Comparison of ENCODE assay signal across 9 cellular contexts in genomic region chr2:224038830-224039079, GRCh38. TPM values are rescaled to one million over a fixed set of nuclear protein-coding genes. Genes with fewer than 3 reads are reported as not detected.
DNase-seq lines count a peak whose midpoint lies in the region; ATAC-seq, FAIRE-seq and TF ChIP-seq lines count a peak whose summit lies in the region.
"Had no signal": no experiment of that assay in that cellular context is flagged by ENCODE, and none has a peak within 500 bp of the region (broad histone marks: within the 10 kb centered on the region; RNA-seq: fewer than 3 reads in every experiment).

No MANE protein-coding gene starts in this region.

- H2BK12ac ChIP-seq in H1 (ENCODE audit: low read depth, low read length): no peak overlapping the region

- TF ChIP-seq POLR2A in H1 (IDR thresholded peaks at IDR 0.05; ENCODE audit: control extremely low read depth in 1 of 2, low read depth in 2 of 2, low read length in 2 of 2): no peak

- no peak overlapping the region for H2BK5ac ChIP-seq in H1 (ENCODE audit: low read depth, low read length)

- no peak overlapping the region for H3K27ac Mint-ChIP-seq in glutamatergic neuron (ENCODE audit: unreplicated experiment)

- H2BK120ac ChIP-seq in H1 (replicated peaks; ENCODE audit: low read depth, low read length): no peak overlapping the region

- H3K36me3 ChIP-seq in H1 (ENCODE audit: control insufficient read depth in 2 of 4, insufficient read depth in 4 of 4, low read length in 3 of 4) (no peaks in the 10 kb centered on the region), parathyroid adenoma (ENCODE audit: control insufficient read depth, insufficient read depth, low read length) (no peaks in the 10 kb centered on the region)

- H4K5ac ChIP-seq in H1 (ENCODE audit: insufficient read length, low read depth, low read length): no peak overlapping the region

- H3K4ac ChIP-seq in H1 (replicated peaks; ENCODE audit: insufficient read length, low read depth, low read length): no peak overlapping the region

- H3K36me3 Mint-ChIP-seq in glutamatergic neuron (ENCODE audit: unreplicated experiment): no peaks in the 10 kb centered on the region

- FAIRE-seq in H1 (lab: Jason Lieb, UNC): no peak
- FAIRE-seq: TTC549 had no signal

- no peak overlapping the region for H3K56ac ChIP-seq in H1 (replicated peaks; ENCODE audit: insufficient read length, low read depth, low read length)

- peaks cover 2% of the 10 kb centered on the region for H3K9me3 Mint-ChIP-seq in glutamatergic neuron (ENCODE audit: unreplicated experiment)

- H4K20me1 ChIP-seq in H1 (replicated peaks in 1 of 2; ENCODE audit: control insufficient read depth in 1 of 2, insufficient read depth in 2 of 2, low read length in 2 of 2): peaks cover 3 to 4% of the 10 kb centered on the region in 2 experiments

- 0 out of 2 replicates have a peak overlapping the region, but pooled peaks have one; percentile 21 for H3K18ac ChIP-seq in H1 (ENCODE audit: extremely low read depth, low read length)

- H2BK15ac ChIP-seq in H1 (ENCODE audit: low read length): no peak overlapping the region

- no peak for DNase-seq in H1 (ENCODE audit: low read depth in 1 of 2, low spot score in 2 of 2)
- no peak for DNase-seq in glutamatergic neuron
- no peak for DNase-seq in H4 (ENCODE audit: low spot score)
- no peak for DNase-seq in COLO829 (ENCODE audit: low spot score)
- no peak for DNase-seq in NCI-H2029 treated with DMSO at 0.1 percent for 48 hours (lab: John Stamatoyannopoulos, UW)

- no peak overlapping the region for H3K23ac ChIP-seq in H1 (ENCODE audit: insufficient read length)

- H3K23me2 ChIP-seq in H1 (ENCODE audit: low read depth, low read length): peaks cover 9% of the 10 kb centered on the region; the same call in 1 of the 2 replicates

- H2AFZ ChIP-seq in H1 (ENCODE audit: low read length) (no peak overlapping the region; the same call in 1 of the 2 replicates), parathyroid adenoma (no peak overlapping the region)

- peaks cover 4% of the 10 kb centered on the region; the same call in 1 of the 2 replicates for H3K79me1 ChIP-seq in H1 (ENCODE audit: low read depth, low read length)

- peak overlapping the region; percentile 63 to 83 (median 76) for H3K4me3 ChIP-seq in H1 (ENCODE audit: extremely low read depth in 1 of 4, insufficient read depth in 2 of 4, low read depth in 3 of 4, low read length in 4 of 4)
- H3K4me3 ChIP-seq in parathyroid adenoma (ENCODE audit: low read depth, low read length): peak overlapping the region; percentile 51

- no peak overlapping the region for H2AK5ac ChIP-seq in H1 (ENCODE audit: low read depth, low read length)

- no peak for TF ChIP-seq CTCF in H1 (IDR thresholded peaks at IDR 0.05; ENCODE audit: control extremely low read depth in 1 of 3, insufficient read depth in 1 of 3, low read depth in 1 of 3, low read length in 3 of 3)
- TF ChIP-seq CTCF in parathyroid adenoma (IDR thresholded peaks at IDR 0.05): no peak
- no peak for TF ChIP-seq CTCF in glutamatergic neuron (IDR thresholded peaks at IDR 0.05; ENCODE audit: partially characterized antibody, unreplicated experiment)

- H3K27ac ChIP-seq in H1 (ENCODE audit: low read depth, low read length) (no peak overlapping the region), parathyroid adenoma (no peak overlapping the region)

- ATAC-seq in GM19438 (IDR thresholded peaks at IDR 0.05; ENCODE audit: low read depth, unreplicated experiment) (peak; percentile 29), HG03460 (IDR thresholded peaks at IDR 0.05; ENCODE audit: unreplicated experiment) (peak; percentile 26)

- 0% methylated on average over 10 of the region's 35 CpGs; no CpG with 5 or more reads in 1 of the 2 experiments for WGBS in H1 (ENCODE audit: extremely low coverage in 1 of 2, insufficient coverage in 1 of 2, insufficient read length in 1 of 2, insufficient replicate concordance in 2 of 2, low coverage in 1 of 2, low lambda C conversion rate in 2 of 2, missing lambda C conversion rate in 1 of 2), 2 experiments

- no peaks in the 10 kb centered on the region for H3K9me3 ChIP-seq in H1 (ENCODE audit: insufficient read depth in 2 of 2, low read depth in 1 of 2, low read length in 1 of 2)
- no peaks in the 10 kb centered on the region for H3K9me3 ChIP-seq in parathyroid adenoma (ENCODE audit: control insufficient read depth, low read length)

- no peak overlapping the region for H3K14ac ChIP-seq in H1 (ENCODE audit: insufficient read length)

- H3K27me3 Mint-ChIP-seq in glutamatergic neuron (ENCODE audit: unreplicated experiment): peaks cover 9% of the 10 kb centered on the region

- H3K4me1 ChIP-seq in H1 (replicated peaks in 1 of 4; ENCODE audit: control insufficient read depth in 3 of 4, insufficient read depth in 4 of 4, low read length in 3 of 4) (peaks cover 0 to 3% (median 1%) of the 10 kb centered on the region in 4 experiments; a peak in 3 of 7 replicates), parathyroid adenoma (peaks cover 3% of the 10 kb centered on the region)

- no peak overlapping the region for H3K4me3 Mint-ChIP-seq in glutamatergic neuron (ENCODE audit: unreplicated experiment)

- H2BK20ac ChIP-seq in H1 (ENCODE audit: low read length): no peak overlapping the region

- peaks cover 0 to 14% of the 10 kb centered on the region in 2 experiments; a peak in 2 of 4 replicates for H3K79me2 ChIP-seq in H1 (ENCODE audit: control insufficient read depth in 1 of 2, insufficient read depth in 2 of 2, low read length in 2 of 2)
- H3K79me2 ChIP-seq in parathyroid adenoma: no peaks in the 10 kb centered on the region

- TF ChIP-seq RAD21 in H1 (IDR thresholded peaks at IDR 0.05 in 1 of 2, conservative IDR thresholded peaks at IDR 0.05 in 1 of 2; ENCODE audit: low read depth in 2 of 2, low read length in 2 of 2): no peak

- peaks cover 5% of the 10 kb centered on the region for H3K4me1 Mint-ChIP-seq in glutamatergic neuron (ENCODE audit: low read depth, unreplicated experiment)

- CTCF ChIA-PET in H1 (lab: Charles Lee; ENCODE audit: partially characterized antibody): interaction anchor here (0.8 to 3.3 kb wide), 9 partner anchors 12 to 245 kb away, joined by 3 to 9 read pairs (median 6); no protein-coding TSS in a partner anchor

- H3K9ac ChIP-seq in H1 (replicated peaks in 1 of 4; ENCODE audit: extremely low read depth in 1 of 4, low read depth in 3 of 4, low read length in 3 of 4) (peak overlapping the region in 3 of 4 experiments; percentile 27 to 51 (median 44); a peak in 3 of 7 replicates), parathyroid adenoma (no peak overlapping the region)

- H3K4me2 ChIP-seq in H1 (ENCODE audit: insufficient read depth in 1 of 2, low read depth in 2 of 2, low read length in 2 of 2) (peak overlapping the region; percentile 74), parathyroid adenoma (ENCODE audit: low read length) (peak overlapping the region; percentile 76)

- no peak for TF ChIP-seq EP300 in H1 (IDR thresholded peaks at IDR 0.05; ENCODE audit: borderline replicate concordance in 1 of 2, low read depth in 2 of 2, low read length in 2 of 2)

- H3K27me3 ChIP-seq in H1 (replicated peaks in 1 of 4; ENCODE audit: control insufficient read depth in 3 of 4, extremely low read depth in 1 of 4, insufficient read depth in 3 of 4, low read length in 3 of 4) (peaks cover 0 to 16% (median 9%) of the 10 kb centered on the region in 4 experiments; a peak in 5 of 7 replicates), parathyroid adenoma (ENCODE audit: control insufficient read depth, insufficient read depth, low read length) (no peaks in the 10 kb centered on the region)

- no peak overlapping the region for H4K91ac ChIP-seq in H1 (replicated peaks; ENCODE audit: insufficient read length, low read length)

- POLR2A ChIA-PET in H1 (lab: Charles Lee; ENCODE audit: partially characterized antibody): interaction anchor here (0.6 to 1.6 kb wide), 4 partner anchors 12 to 94 kb away, joined by 4 to 5 read pairs (median 4); partner anchors contain the start of gene WDFY1

- no peak overlapping the region for H4K8ac ChIP-seq in H1 (ENCODE audit: extremely low read depth, insufficient read depth, low read length)

TF ChIP-seq in H1, 55 proteins besides CTCF, POLR2A, EP300 and RAD21:
- no peak for TF ChIP-seq SIRT6 (IDR thresholded peaks at IDR 0.05; ENCODE audit: low read length)
- peak; percentile 75 for TF ChIP-seq KDM4A (IDR thresholded peaks at IDR 0.05; ENCODE audit: low read depth, low read length, severe bottlenecking)

RNA-seq across cellular contexts. Expression of gene SERPINE2, which starts 0.3 kb away (rescaled TPM):
- total RNA-seq in H1 (2021; fragmentation: NEBNext Ultra II Directional; extraction: Animal tissue kit (Norgen Biotek cat#: 25700)): 76.0 and 76.4 TPM in 2 replicates
- 26.2 and 26.5 TPM in 2 replicates for polyA plus RNA-seq in H1 (2011; rRNA removed)
- polyA plus RNA-seq in H1 (2011; cell fraction: cytosol; rRNA removed): 24.5 TPM
- 56.2 TPM for polyA plus RNA-seq in H1 (2011; cell fraction: nucleus; rRNA removed)
- polyA plus RNA-seq in H1 (2012, experiment 1 of 2): 47.2 to 67.7 TPM (median 56.4 TPM) in 4 replicates
- 28.1 TPM for polyA plus RNA-seq in H1 (2012, experiment 2 of 2)
- polyA plus RNA-seq in H1 (2013, experiment 1 of 2): 127 TPM
- 147 TPM for polyA plus RNA-seq in H1 (2013, experiment 2 of 2)
- 23.6 and 24.8 TPM in 2 replicates for polyA minus RNA-seq in H1 (2011; rRNA and poly(A)+ RNA removed)
- 19.4 TPM for polyA minus RNA-seq in H1 (2011; cell fraction: cytosol; rRNA and poly(A)+ RNA removed)
- 25.3 TPM for polyA minus RNA-seq in H1 (2011; cell fraction: nucleus; rRNA and poly(A)+ RNA removed)
- total RNA-seq in glutamatergic neuron (ENCODE audit: unreplicated experiment): 24.6 TPM
- total RNA-seq in H4 (2014; rRNA removed; shearing (Covaris generic)): 35.4 and 40.1 TPM in 2 replicates
